In the genomic region with DNA sequence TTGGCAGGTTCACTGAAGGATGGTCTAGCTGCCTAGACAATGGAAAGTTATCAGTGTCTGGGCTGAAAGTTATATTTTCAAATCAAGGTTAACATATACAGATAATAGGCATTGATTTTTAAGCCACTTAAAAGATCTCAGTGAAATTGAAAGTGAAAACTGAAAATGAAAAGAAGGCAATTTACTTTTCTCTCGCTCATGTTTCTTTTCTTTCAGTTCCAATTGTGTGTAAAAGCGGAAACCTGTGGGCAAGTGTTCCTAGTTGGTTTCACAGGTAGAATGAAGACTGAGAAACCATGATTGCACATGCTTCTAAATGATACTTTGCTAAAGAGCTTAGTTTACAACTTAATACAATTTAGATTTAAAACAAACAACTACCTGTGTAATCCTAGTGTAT, we compare ENCODE assay signal across 12 cellular contexts.
DNase-seq lines count a peak whose midpoint lies in the region; ATAC-seq and TF ChIP-seq lines count a peak whose summit lies in the region.
"Had no signal": no experiment of that assay in that cellular context is flagged by ENCODE, and none has a peak within 500 bp of the region (broad histone marks: within the 10 kb centered on the region; RNA-seq: fewer than 3 reads in every experiment).

No MANE protein-coding gene starts in this region.

- H3K9me3 Mint-ChIP-seq in activated CD8-positive, alpha-beta T cell treated with anti-CD3 and anti-CD28 coated beads for 36 hours: no peaks in the 10 kb centered on the region
- no peaks in the 10 kb centered on the region for H3K9me3 Mint-ChIP-seq in activated CD8-positive, alpha-beta T cell treated with anti-CD3 and anti-CD28 coated beads, Interleukin-2, amount 10 ng/mL, durations not matched to agents 7 days and 5 days (ENCODE audit: insufficient read depth)
- no peaks in the 10 kb centered on the region for H3K9me3 Mint-ChIP-seq in activated T-helper 17 cell treated with anti-CD3 and anti-CD28 coated beads, Interleukin-2, amount 50 U/mL, for 72 hours
- H3K9me3 Mint-ChIP-seq: stimulated activated memory B cell treated with anti-CD40 and anti-IgM and Interleukin-4, amounts not matched to agents 10 μg/mL and 1 μg/mL and 100 μg/mL, for 72 hours had no signal

- H3K27ac ChIP-seq in dorsolateral prefrontal cortex: no peak overlapping the region

- no peak overlapping the region for H3K4me3 ChIP-seq in dorsolateral prefrontal cortex

- TF ChIP-seq CTCF in activated CD8-positive, alpha-beta T cell treated with anti-CD3 and anti-CD28 coated beads for 36 hours (IDR thresholded peaks at IDR 0.05): no peak
- TF ChIP-seq CTCF in dorsolateral prefrontal cortex (IDR thresholded peaks at IDR 0.05 in 54 of 56, conservative IDR thresholded peaks at IDR 0.05 in 2 of 56; ENCODE audit: low read depth in 1 of 56, partially characterized antibody in 56 of 56): no peak

- intact Hi-C loops in activated CD8-positive, alpha-beta T cell treated with anti-CD3 and anti-CD28 coated beads for 36 hours (cut with micrococcal nuclease): no loop called here
- intact Hi-C loops in dorsolateral prefrontal cortex (cut with DNase I): no loop called here

- H3K27me3 ChIP-seq in dorsolateral prefrontal cortex: no peaks in the 10 kb centered on the region

- POLR2A ChIA-PET in activated CD8-positive, alpha-beta T cell treated with anti-CD3 and anti-CD28 coated beads for 36 hours (lab: Charles Lee): no interaction called here
- POLR2A ChIA-PET in activated CD8-positive, alpha-beta T cell treated with anti-CD3 and anti-CD28 coated beads, Interleukin-2, amount 10 ng/mL, durations not matched to agents 7 days and 5 days (lab: Charles Lee): no interaction called here

- H3K4me1 Mint-ChIP-seq in activated CD8-positive, alpha-beta T cell treated with anti-CD3 and anti-CD28 coated beads for 36 hours (ENCODE audit: low read depth): peaks cover 5% of the 10 kb centered on the region
- H3K4me1 Mint-ChIP-seq in activated CD8-positive, alpha-beta T cell treated with anti-CD3 and anti-CD28 coated beads, Interleukin-2, amount 10 ng/mL, durations not matched to agents 7 days and 5 days (ENCODE audit: low read depth): peaks cover 4% of the 10 kb centered on the region
- no peaks in the 10 kb centered on the region for H3K4me1 Mint-ChIP-seq in activated T-helper 17 cell treated with anti-CD3 and anti-CD28 coated beads, Interleukin-2, amount 50 U/mL, for 72 hours
- H3K4me1 Mint-ChIP-seq: stimulated activated memory B cell treated with anti-CD40 and anti-IgM and Interleukin-4, amounts not matched to agents 10 μg/mL and 1 μg/mL and 100 μg/mL, for 72 hours had no signal

- peak; percentile 27 for ATAC-seq in activated CD8-positive, alpha-beta T cell treated with anti-CD3 and anti-CD28 coated beads for 36 hours
- no peak for ATAC-seq in activated CD8-positive, alpha-beta T cell treated with anti-CD3 and anti-CD28 coated beads, Interleukin-2, amount 10 ng/mL, durations not matched to agents 7 days and 5 days
- peak; percentile 95 for ATAC-seq in GM21367 (IDR thresholded peaks at IDR 0.05; ENCODE audit: unreplicated experiment)
- ATAC-seq in HG03045 (IDR thresholded peaks at IDR 0.05; ENCODE audit: unreplicated experiment): peak; percentile 57
- peak; percentile 80 for ATAC-seq in activated T-helper 17 cell treated with anti-CD3 and anti-CD28 coated beads, Interleukin-2, amount 50 U/mL, for 72 hours (replicated peaks)
- ATAC-seq: PC-3; stimulated activated memory B cell treated with anti-CD40 and anti-IgM and Interleukin-4, amounts not matched to agents 10 μg/mL and 1 μg/mL and 100 μg/mL, for 72 hours had no signal

- no peak overlapping the region for H3K27ac Mint-ChIP-seq in activated CD8-positive, alpha-beta T cell treated with anti-CD3 and anti-CD28 coated beads for 36 hours
- no peak overlapping the region for H3K27ac Mint-ChIP-seq in activated CD8-positive, alpha-beta T cell treated with anti-CD3 and anti-CD28 coated beads, Interleukin-2, amount 10 ng/mL, durations not matched to agents 7 days and 5 days
- no peak overlapping the region for H3K27ac Mint-ChIP-seq in activated T-helper 17 cell treated with anti-CD3 and anti-CD28 coated beads, Interleukin-2, amount 50 U/mL, for 72 hours
- H3K27ac Mint-ChIP-seq: stimulated activated memory B cell treated with anti-CD40 and anti-IgM and Interleukin-4, amounts not matched to agents 10 μg/mL and 1 μg/mL and 100 μg/mL, for 72 hours had no signal

- H3K4me3 Mint-ChIP-seq in activated CD8-positive, alpha-beta T cell treated with anti-CD3 and anti-CD28 coated beads for 36 hours: no peak overlapping the region
- no peak overlapping the region for H3K4me3 Mint-ChIP-seq in activated CD8-positive, alpha-beta T cell treated with anti-CD3 and anti-CD28 coated beads, Interleukin-2, amount 10 ng/mL, durations not matched to agents 7 days and 5 days
- H3K4me3 Mint-ChIP-seq in activated T-helper 17 cell treated with anti-CD3 and anti-CD28 coated beads, Interleukin-2, amount 50 U/mL, for 72 hours: no peak overlapping the region
- H3K4me3 Mint-ChIP-seq: stimulated activated memory B cell treated with anti-CD40 and anti-IgM and Interleukin-4, amounts not matched to agents 10 μg/mL and 1 μg/mL and 100 μg/mL, for 72 hours had no signal

- H3K27me3 Mint-ChIP-seq in activated CD8-positive, alpha-beta T cell treated with anti-CD3 and anti-CD28 coated beads for 36 hours: peaks cover 19% of the 10 kb centered on the region
- no peaks in the 10 kb centered on the region for H3K27me3 Mint-ChIP-seq in activated CD8-positive, alpha-beta T cell treated with anti-CD3 and anti-CD28 coated beads, Interleukin-2, amount 10 ng/mL, durations not matched to agents 7 days and 5 days (ENCODE audit: low read depth)
- peaks cover 21% of the 10 kb centered on the region for H3K27me3 Mint-ChIP-seq in activated T-helper 17 cell treated with anti-CD3 and anti-CD28 coated beads, Interleukin-2, amount 50 U/mL, for 72 hours
- H3K27me3 Mint-ChIP-seq: stimulated activated memory B cell treated with anti-CD40 and anti-IgM and Interleukin-4, amounts not matched to agents 10 μg/mL and 1 μg/mL and 100 μg/mL, for 72 hours had no signal

- H3K36me3 Mint-ChIP-seq in activated CD8-positive, alpha-beta T cell treated with anti-CD3 and anti-CD28 coated beads for 36 hours (ENCODE audit: low read depth): no peaks in the 10 kb centered on the region
- H3K36me3 Mint-ChIP-seq in activated CD8-positive, alpha-beta T cell treated with anti-CD3 and anti-CD28 coated beads, Interleukin-2, amount 10 ng/mL, durations not matched to agents 7 days and 5 days (ENCODE audit: low read depth): no peaks in the 10 kb centered on the region
- no peaks in the 10 kb centered on the region for H3K36me3 Mint-ChIP-seq in activated T-helper 17 cell treated with anti-CD3 and anti-CD28 coated beads, Interleukin-2, amount 50 U/mL, for 72 hours (ENCODE audit: low read depth)
- H3K36me3 Mint-ChIP-seq: stimulated activated memory B cell treated with anti-CD40 and anti-IgM and Interleukin-4, amounts not matched to agents 10 μg/mL and 1 μg/mL and 100 μg/mL, for 72 hours had no signal

- DNase-seq in activated CD8-positive, alpha-beta T cell treated with anti-CD3 and anti-CD28 coated beads for 36 hours: peak; percentile 17
- no peak for DNase-seq in activated CD8-positive, alpha-beta T cell treated with anti-CD3 and anti-CD28 coated beads, Interleukin-2, amount 10 ng/mL, durations not matched to agents 7 days and 5 days
- DNase-seq in NCI-H82 (lab: John Stamatoyannopoulos, UW) (no peak), dorsolateral prefrontal cortex (no peak), 8988T (no peak)
- DNase-seq: activated naive CD4-positive, alpha-beta T cell; NCI-H1436; PC-3 had no signal

- CTCF ChIA-PET in activated CD8-positive, alpha-beta T cell treated with anti-CD3 and anti-CD28 coated beads for 36 hours (lab: Charles Lee): interaction anchor here (0.9 to 1.2 kb wide), 3 partner anchors 27 to 55 kb away, joined by 3 read pairs; no protein-coding TSS in a partner anchor
- CTCF ChIA-PET in activated CD8-positive, alpha-beta T cell treated with anti-CD3 and anti-CD28 coated beads, Interleukin-2, amount 10 ng/mL, durations not matched to agents 7 days and 5 days (lab: Charles Lee): no interaction called here
